Comparison of ENCODE assay signal across 9 cellular contexts in the genomic region with DNA sequence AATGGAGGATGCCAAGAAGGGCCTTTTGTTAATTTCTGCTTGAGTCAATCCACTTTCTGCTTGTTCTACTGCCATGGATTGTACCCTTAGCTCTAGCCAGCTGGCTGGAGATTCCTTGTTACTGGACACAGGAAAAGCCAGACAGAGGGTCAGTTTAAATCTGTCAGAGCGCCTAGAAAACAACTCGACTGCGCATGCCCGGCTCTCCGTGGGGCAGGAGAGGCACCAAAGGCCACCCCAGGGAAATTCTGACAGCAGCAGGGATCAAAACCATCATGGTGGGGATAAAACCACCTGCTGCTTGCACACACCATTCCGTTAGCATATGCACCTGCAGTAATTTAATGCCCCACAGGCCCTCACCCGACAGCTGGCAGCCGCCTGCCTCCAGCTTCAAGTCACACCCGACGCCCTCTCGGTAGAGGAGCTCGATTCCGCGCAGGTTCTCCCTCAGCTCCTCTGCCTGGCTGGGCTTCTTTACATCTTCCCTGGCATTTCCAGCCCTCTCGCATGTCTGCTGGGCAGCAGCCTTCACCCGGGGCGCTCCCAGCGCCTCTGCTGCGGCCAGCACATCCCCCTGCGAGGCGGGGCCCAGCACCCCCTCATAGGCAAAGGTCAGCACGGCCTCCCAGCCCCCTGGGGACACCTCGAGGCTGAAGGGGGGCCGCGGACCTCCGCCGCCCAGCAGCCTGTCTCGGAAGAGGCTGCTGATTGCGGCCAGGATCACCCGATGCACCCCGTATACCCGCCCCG. TPM values are rescaled to one million over a fixed set of nuclear protein-coding genes. Genes with fewer than 3 reads are reported as not detected.
DNase-seq lines count a peak whose midpoint lies in the region; ATAC-seq and TF ChIP-seq lines count a peak whose summit lies in the region.
"Had no signal": no experiment of that assay in that cellular context is flagged by ENCODE, and none has a peak within 500 bp of the region (broad histone marks: within the 10 kb centered on the region; RNA-seq: fewer than 3 reads in every experiment).

No MANE protein-coding gene starts in this region.

- no peak overlapping the region for H3K27ac ChIP-seq in osteoblast (ENCODE audit: low read depth, low read length)

- no peaks in the 10 kb centered on the region for H3K27me3 ChIP-seq in osteoblast (ENCODE audit: insufficient read depth, low read length)

- no peaks in the 10 kb centered on the region for H4K20me1 ChIP-seq in osteoblast (ENCODE audit: insufficient read depth, low read length)

- H3K79me2 ChIP-seq in osteoblast (ENCODE audit: insufficient read depth, low read length), result no peaks in the 10 kb centered on the region

- no peak for DNase-seq in AG04449 (ENCODE audit: low read depth, low spot score)
- peak; percentile 50 for DNase-seq in SHP77 treated with DMSO at 0.1 percent for 48 hours (lab: John Stamatoyannopoulos, UW)
- peak; percentile 51 for DNase-seq in glutamatergic neuron
- peak; percentile 81 for DNase-seq in osteoblast (ENCODE audit: insufficient read length, low spot score, missing footprints)
- no peak for DNase-seq in stimulated activated CD4-positive, alpha-beta T cell treated with anti-CD3 and anti-CD28 coated beads, Interleukin-1b, Interleukin-23, amount 100 ng/mL, for 48 hours
- no peak for DNase-seq in activated T-cell treated with anti-CD3 and anti-CD28 coated beads, Interleukin-2, amount 50 U/mL, for 48 hours
- no peak for DNase-seq in SKM-1 treated with dmso at 0.1 percent for 144 hours (lab: John Stamatoyannopoulos, UW; ENCODE audit: unreplicated experiment)
- DNase-seq: CD4-positive, CD25-positive, alpha-beta regulatory T cell had no signal

- no peaks in the 10 kb centered on the region for H3K36me3 ChIP-seq in osteoblast (ENCODE audit: insufficient read depth, low read length)

- peaks cover 6% of the 10 kb centered on the region for H3K27me3 Mint-ChIP-seq in glutamatergic neuron (ENCODE audit: unreplicated experiment)

- peaks cover 22% of the 10 kb centered on the region for H3K4me1 ChIP-seq in osteoblast (ENCODE audit: insufficient read depth, low read length)

- no peaks in the 10 kb centered on the region for H3K36me3 Mint-ChIP-seq in glutamatergic neuron (ENCODE audit: unreplicated experiment)
- H3K36me3 Mint-ChIP-seq: CD4-positive, CD25-positive, alpha-beta regulatory T cell had no signal

- H3K9me3 ChIP-seq in osteoblast (ENCODE audit: low read depth, low read length), result no peaks in the 10 kb centered on the region

- POLR2A ChIA-PET in AG04449 (lab: Yijun Ruan, JAX), result interaction anchor here (0.7 to 1.2 kb wide), 3 partner anchors 20 to 82 kb away, joined by 3 read pairs; partner anchors contain the start of genes APEX1 and OSGEP

- peak overlapping the region; percentile 89 for H2AFZ ChIP-seq in osteoblast (ENCODE audit: low read length)

- ATAC-seq in GM18858 (IDR thresholded peaks at IDR 0.05; ENCODE audit: unreplicated experiment), result no peak

- TF ChIP-seq CTCF in AG04449 (IDR thresholded peaks at IDR 0.05; ENCODE audit: insufficient read depth, low read length, missing control alignments) (no peak), glutamatergic neuron (IDR thresholded peaks at IDR 0.05; ENCODE audit: partially characterized antibody, unreplicated experiment) (no peak), osteoblast (IDR thresholded peaks at IDR 0.05; ENCODE audit: extremely low read depth, low read depth, low read length) (no peak)

- peak overlapping the region; percentile 22 for H3K27ac Mint-ChIP-seq in glutamatergic neuron (ENCODE audit: unreplicated experiment)
- H3K27ac Mint-ChIP-seq: CD4-positive, CD25-positive, alpha-beta regulatory T cell had no signal

- no peaks in the 10 kb centered on the region for H3K4me1 Mint-ChIP-seq in glutamatergic neuron (ENCODE audit: low read depth, unreplicated experiment)

- H3K4me2 ChIP-seq in osteoblast (ENCODE audit: insufficient read depth, low read length), result peak overlapping the region; percentile 72

- CTCF ChIA-PET in AG04449 (lab: Yijun Ruan, JAX), result interaction anchor here (1.1 to 4.6 kb wide), 2 partner anchors 20 to 175 kb away, joined by 3 to 51 read pairs; partner anchors contain the start of gene TEP1

- peak overlapping the region; percentile 20 for H3K4me3 ChIP-seq in AG04449 (ENCODE audit: low read depth, low read length)
- H3K4me3 ChIP-seq in osteoblast (ENCODE audit: insufficient read depth, low read length), result peak overlapping the region; percentile 59

- peaks cover 2% of the 10 kb centered on the region for H3K9me3 Mint-ChIP-seq in glutamatergic neuron (ENCODE audit: unreplicated experiment)

- H3K4me3 Mint-ChIP-seq in glutamatergic neuron (ENCODE audit: unreplicated experiment), result peak overlapping the region; percentile 73
- H3K4me3 Mint-ChIP-seq: CD4-positive, CD25-positive, alpha-beta regulatory T cell had no signal

RNA-seq across cellular contexts. Expression of gene KLHL33, which starts 1.1 kb away (rescaled TPM):
- total RNA-seq in glutamatergic neuron (ENCODE audit: unreplicated experiment), result 0.15 TPM
- 0.36 and 0.59 TPM in 2 replicates for total RNA-seq in osteoblast

RNA-seq across cellular contexts. Expression of gene OSGEP, which starts 19.7 kb away (rescaled TPM):
- 65.0 TPM for total RNA-seq in glutamatergic neuron (ENCODE audit: unreplicated experiment)
- total RNA-seq in osteoblast, result 36.8 and 47.8 TPM in 2 replicates

RNA-seq across cellular contexts. Expression of gene APEX1, which starts 20.1 kb away (rescaled TPM):
- total RNA-seq in glutamatergic neuron (ENCODE audit: unreplicated experiment), result 265 TPM
- total RNA-seq in osteoblast, result 66.0 and 74.9 TPM in 2 replicates

RNA-seq across cellular contexts. Expression of gene TEP1, which starts 21.6 kb away (rescaled TPM):
- 22.7 TPM for total RNA-seq in glutamatergic neuron (ENCODE audit: unreplicated experiment)
- total RNA-seq in osteoblast, result 25.6 and 33.3 TPM in 2 replicates

RNA-seq across cellular contexts. Expression of gene PIP4P1, which starts 26.4 kb away (rescaled TPM):
- 49.1 TPM for total RNA-seq in glutamatergic neuron (ENCODE audit: unreplicated experiment)
- 41.0 and 46.3 TPM in 2 replicates for total RNA-seq in osteoblast

Comparison
In these comparisons a context has a peak if more than half of its experiments do, and no peak if none do; other contexts are left out.
1. DNase-seq: peak in SHP77 treated with DMSO at 0.1 percent for 48 hours (single experiment), glutamatergic neuron (single experiment) and osteoblast (single experiment); none in AG04449 (single experiment), stimulated activated CD4-positive, alpha-beta T cell treated with anti-CD3 and anti-CD28 coated beads, Interleukin-1b, Interleukin-23, amount 100 ng/mL, for 48 hours (single experiment), activated T-cell treated with anti-CD3 and anti-CD28 coated beads, Interleukin-2, amount 50 U/mL, for 48 hours (0 of 2) and SKM-1 treated with dmso at 0.1 percent for 144 hours (single experiment).